ENCODE assay signal across 18 cellular contexts in the genomic region with DNA sequence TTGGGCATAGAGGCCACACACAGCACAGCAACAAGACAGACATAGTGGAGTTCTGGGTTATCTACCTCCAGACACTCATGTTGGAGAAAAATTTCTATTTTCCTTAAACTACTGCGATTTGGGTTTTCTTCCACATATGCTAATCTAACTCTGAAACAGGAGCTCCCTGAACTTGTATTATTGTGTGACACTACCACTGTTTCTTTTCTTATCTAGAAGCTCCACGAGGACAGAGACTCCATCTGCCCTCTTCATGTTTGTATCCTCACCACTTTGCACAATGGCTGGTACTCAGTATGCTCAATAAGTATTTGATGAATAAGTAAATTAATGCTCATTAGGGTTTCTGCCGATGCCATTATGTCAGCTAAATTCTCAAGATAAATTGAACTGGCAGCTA.
DNase-seq lines count a peak whose midpoint lies in the region; FAIRE-seq and TF ChIP-seq lines count a peak whose summit lies in the region.
"Had no signal": no experiment of that assay in that cellular context is flagged by ENCODE, and none has a peak within 500 bp of the region (broad histone marks: within the 10 kb centered on the region; RNA-seq: fewer than 3 reads in every experiment).

No MANE protein-coding gene starts in this region.

- H3K23ac ChIP-seq in mesenchymal stem cell (ENCODE audit: low read length in 2 of 2), result no peak overlapping the region

- H3K27me3 ChIP-seq in Karpas-422 (ENCODE audit: low read length) (no peaks in the 10 kb centered on the region), mesenchymal stem cell (ENCODE audit: control insufficient read depth in 1 of 2, insufficient read depth in 1 of 2, low read length in 2 of 2) (no peaks in the 10 kb centered on the region)
- H3K27me3 ChIP-seq: BE2C had no signal

- H4K20me1 ChIP-seq in Karpas-422 (ENCODE audit: insufficient read depth, low read depth, low read length), result no peaks in the 10 kb centered on the region

- no peak overlapping the region for H3K14ac ChIP-seq in mesenchymal stem cell (ENCODE audit: low read length in 2 of 2)

- H3K36me3 ChIP-seq in Karpas-422 (ENCODE audit: insufficient read depth, low read length) (no peaks in the 10 kb centered on the region), mesenchymal stem cell (ENCODE audit: control insufficient read depth in 1 of 2, insufficient read depth in 2 of 2, low read depth in 1 of 2, low read length in 2 of 2) (no peaks in the 10 kb centered on the region)
- H3K36me3 ChIP-seq: BE2C had no signal

- H2BK5ac ChIP-seq in mesenchymal stem cell (ENCODE audit: low read depth, low read length, poor library complexity, severe bottlenecking), result no peak overlapping the region

- no peak overlapping the region for H4K91ac ChIP-seq in mesenchymal stem cell (ENCODE audit: low read length)

- H2BK120ac ChIP-seq in mesenchymal stem cell (ENCODE audit: low read depth, low read length), result no peak overlapping the region

- peaks cover 45% of the 10 kb centered on the region for H3K4me1 ChIP-seq in Karpas-422 (ENCODE audit: low read length)
- H3K4me1 ChIP-seq in mesenchymal stem cell (ENCODE audit: control insufficient read depth, insufficient read depth, low read depth, low read length), result no peaks in the 10 kb centered on the region
- H3K4me1 ChIP-seq: BE2C had no signal

- H2BK15ac ChIP-seq in mesenchymal stem cell (ENCODE audit: low read depth, poor library complexity, severe bottlenecking), result no peak overlapping the region

- no peak overlapping the region for H3K9ac ChIP-seq in Karpas-422 (ENCODE audit: low read length)
- H3K9ac ChIP-seq in mesenchymal stem cell (ENCODE audit: low read length), result no peak overlapping the region
- H3K9ac ChIP-seq: GM23248 had no signal

- no peak overlapping the region for H2AK5ac ChIP-seq in mesenchymal stem cell (ENCODE audit: low read length, severe bottlenecking)

- H2AFZ ChIP-seq in Karpas-422 (ENCODE audit: low read length), result peak overlapping the region; percentile 74
- H2AFZ ChIP-seq in mesenchymal stem cell (ENCODE audit: low read depth, low read length), result no peak overlapping the region
- H2AFZ ChIP-seq: GM23248 had no signal

- no peaks in the 10 kb centered on the region for H3K79me2 ChIP-seq in Karpas-422 (ENCODE audit: low read length)

- FAIRE-seq in H54 (lab: Jason Lieb, UNC), result no peak
- FAIRE-seq: D721Med, G401.6, GM12891, GM19239 had no signal

- H3K9me2 ChIP-seq in Karpas-422 (replicated peaks; ENCODE audit: insufficient read depth, low read length), result no peaks in the 10 kb centered on the region

- H3K9me3 ChIP-seq in Karpas-422 (ENCODE audit: low read length), result no peaks in the 10 kb centered on the region
- H3K9me3 ChIP-seq in mesenchymal stem cell (ENCODE audit: control insufficient read depth, low read length), result peaks cover 12% of the 10 kb centered on the region
- H3K9me3 ChIP-seq: BE2C had no signal

- no peaks in the 10 kb centered on the region for H3K79me1 ChIP-seq in mesenchymal stem cell (replicated peaks; ENCODE audit: low read length, poor library complexity, severe bottlenecking)

- WGBS in mesenchymal stem cell, result 75% methylated on average over 2 of the region's 3 CpGs

- H3K4me3 ChIP-seq in Karpas-422 (ENCODE audit: low read length) (no peak overlapping the region), mesenchymal stem cell (ENCODE audit: insufficient read depth in 1 of 2, low read depth in 1 of 2, low read length in 2 of 2) (no peak overlapping the region)
- H3K4me3 ChIP-seq: GM23248 had no signal

- TF ChIP-seq POLR2A in H54 (IDR thresholded peaks at IDR 0.05; ENCODE audit: low read depth, low read length), result no peak

- no peak overlapping the region for H3K4ac ChIP-seq in mesenchymal stem cell (ENCODE audit: low read depth in 1 of 2, low read length in 2 of 2)

- no peak overlapping the region for H3K18ac ChIP-seq in mesenchymal stem cell (ENCODE audit: low read depth in 1 of 2, low read length in 2 of 2)

- H3K4me2 ChIP-seq in Karpas-422 (ENCODE audit: low read depth, low read length, poor library complexity, severe bottlenecking) (no peak overlapping the region), mesenchymal stem cell (ENCODE audit: low read length, poor library complexity, severe bottlenecking) (no peak overlapping the region)

- H2BK12ac ChIP-seq in mesenchymal stem cell (ENCODE audit: low read length in 2 of 2), result no peak overlapping the region

- no peak overlapping the region for H4K8ac ChIP-seq in mesenchymal stem cell (ENCODE audit: low read length)

- H3K27ac ChIP-seq in Karpas-422 (ENCODE audit: low read length), result no peak overlapping the region
- H3K27ac ChIP-seq in mesenchymal stem cell (ENCODE audit: low read length, poor library complexity, severe bottlenecking), result peak overlapping the region; percentile 38
- H3K27ac ChIP-seq: GM23248, HL-60 had no signal

- DNase-seq in Karpas-422, result no peak
- peak; percentile 24 for DNase-seq in NCI-H146 treated with DMSO at 0.1 percent for 48 hours (lab: John Stamatoyannopoulos, UW; ENCODE audit: unreplicated experiment)
- DNase-seq in OCI-M2 (lab: John Stamatoyannopoulos, UW; ENCODE audit: unreplicated experiment), result peak; percentile 34
- no peak for DNase-seq in mesenchymal stem cell
- no peak for DNase-seq in H54 (ENCODE audit: insufficient read length, low spot score)
- no peak for DNase-seq in NCI-H774 (lab: John Stamatoyannopoulos, UW)
- DNase-seq: BE2C; C1 segment of cervical spinal cord; CD4-positive, CD25-positive, alpha-beta regulatory T cell; CD8-positive, alpha-beta memory T cell; COR-L47; GM23248; HCEC 1CT had no signal

Comparison
In these comparisons a context has a peak if more than half of its experiments do, and no peak if none do; other contexts are left out.
1. DNase-seq: peak in NCI-H146 treated with DMSO at 0.1 percent for 48 hours (single experiment) and OCI-M2 (single experiment); none in Karpas-422 (single experiment), mesenchymal stem cell (single experiment), H54 (single experiment) and NCI-H774 (single experiment).